In genomic region chr5:124718376-124718775, GRCh38 we compare ENCODE assay signal across 1 cellular context.
A peak's percentile ranks its signal among the peaks of the same experiment; 100 is the strongest.
TF ChIP-seq lines count a peak whose summit lies in the region.

No MANE protein-coding gene starts in this region.

TF ChIP-seq in HEK293, 187 proteins besides CTCF, POLR2A, EP300 and RAD21 (continued from another document and continues in another):
- TF ChIP-seq PRDM4 (tag by site-specific recombination; IDR thresholded peaks at IDR 0.05) (peak; percentile 34; the same call in 1 of the 2 replicates), HOXD13 (CRISPR knock-in tag; IDR thresholded peaks at IDR 0.05; ENCODE audit: borderline replicate concordance) (0 out of 2 replicates have a peak, but pooled peaks have one; percentile 60), ZNF449 (tag by site-specific recombination; IDR thresholded peaks at IDR 0.05) (no peak), ZNF549 (tag by site-specific recombination; IDR thresholded peaks at IDR 0.05) (no peak), HIC1 (tag by site-specific recombination; IDR thresholded peaks at IDR 0.05) (peak; percentile 47; the same call in 1 of the 2 replicates), ZNF768 (tag by site-specific recombination; IDR thresholded peaks at IDR 0.05) (no peak), PATZ1 (tag by site-specific recombination; IDR thresholded peaks at IDR 0.05) (0 out of 2 replicates have a peak, but pooled peaks have one; percentile 37), OSR2 (tag by site-specific recombination; IDR thresholded peaks at IDR 0.05) (peak; percentile 87), TCF7L2 (IDR thresholded peaks at IDR 0.05; ENCODE audit: borderline replicate concordance, low read depth, low read length) (peak; percentile 94), ZSCAN23 (tag by site-specific recombination; IDR thresholded peaks at IDR 0.05) (no peak), KLF10 (tag by site-specific recombination; IDR thresholded peaks at IDR 0.05) (0 out of 2 replicates have a peak, but pooled peaks have one; percentile 56), ZNF280D (tag by site-specific recombination; IDR thresholded peaks at IDR 0.05) (no peak), ZNF830 (tag by site-specific recombination; IDR thresholded peaks at IDR 0.05; ENCODE audit: low read depth) (no peak), ZNF692 (tag by site-specific recombination; IDR thresholded peaks at IDR 0.05) (0 out of 2 replicates have a peak, but pooled peaks have one; percentile 32), PRDM2 (tag by site-specific recombination; IDR thresholded peaks at IDR 0.05; ENCODE audit: borderline replicate concordance) (no peak), BCL11A (tag by site-specific recombination; IDR thresholded peaks at IDR 0.05; ENCODE audit: low read depth) (no peak), SALL2 (tag by site-specific recombination; IDR thresholded peaks at IDR 0.05; ENCODE audit: borderline replicate concordance) (no peak), YY2 (tag by site-specific recombination; IDR thresholded peaks at IDR 0.05) (no peak), ZEB2 (tag by site-specific recombination; IDR thresholded peaks at IDR 0.05) (peak; percentile 60; the same call in 1 of the 2 replicates), ZNF341 (tag by site-specific recombination; IDR thresholded peaks at IDR 0.05; ENCODE audit: low read depth) (peak; percentile 8; the same call in 1 of the 2 replicates), ZNF362 (tag by site-specific recombination; IDR thresholded peaks at IDR 0.05) (peak; percentile 66; the same call in 1 of the 2 replicates), ZNF518A (tag by site-specific recombination; conservative IDR thresholded peaks at IDR 0.05; ENCODE audit: low read depth) (peak; percentile 31; the same call in 1 of the 2 replicates), ZNF629 (tag by site-specific recombination; IDR thresholded peaks at IDR 0.05) (peak; percentile 52; the same call in 1 of the 2 replicates)
